In the genomic region with DNA sequence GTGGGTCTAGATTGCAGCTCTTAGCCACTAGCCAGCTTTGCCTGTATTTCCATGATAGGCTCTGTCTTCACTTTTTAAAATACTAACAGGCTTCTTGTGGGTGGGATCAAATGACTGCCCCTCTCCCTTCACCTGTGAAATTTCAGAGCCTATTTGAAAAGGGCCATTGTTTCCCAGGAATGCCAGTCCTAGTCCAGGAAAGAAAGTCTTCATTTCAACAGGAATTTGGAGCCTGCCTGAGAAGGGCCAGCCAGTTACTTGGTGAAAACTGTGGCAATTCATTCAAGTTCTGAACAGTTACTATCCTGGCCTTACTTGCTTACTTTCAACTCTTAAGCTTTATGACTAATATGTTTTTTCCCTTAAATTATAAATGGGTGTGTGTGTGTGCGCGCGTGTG, we compare ENCODE assay signal across 28 cellular contexts.
DNase-seq lines count a peak whose midpoint lies in the region; ATAC-seq and TF ChIP-seq lines count a peak whose summit lies in the region.
"Had no signal": no experiment of that assay in that cellular context is flagged by ENCODE, and none has a peak within 500 bp of the region (broad histone marks: within the 10 kb centered on the region; RNA-seq: fewer than 3 reads in every experiment).

No MANE protein-coding gene starts in this region.

- H3K27ac ChIP-seq in cardiac muscle cell (peak overlapping the region; percentile 3), right cardiac atrium (ENCODE audit: low read length) (no peak overlapping the region), neural progenitor cell (peak overlapping the region; percentile 81), GM23248 (no peak overlapping the region)
- H3K27ac ChIP-seq: foreskin keratinocyte, heart right ventricle, HL-60, left ventricle myocardium inferior, pancreas, sigmoid colon, SK-N-MC had no signal

- H3K36me3 Mint-ChIP-seq in neural progenitor cell: no peaks in the 10 kb centered on the region
- H3K36me3 Mint-ChIP-seq: CD4-positive, CD25-positive, alpha-beta regulatory T cell; mesothelial cell of epicardium; naive B cell; stimulated activated memory B cell treated with anti-CD40 and anti-IgM and Interleukin-4, amounts not matched to agents 10 μg/mL and 1 μg/mL and 100 μg/mL, for 72 hours had no signal

- in situ Hi-C loops in GM23248 (cut with MboI): loop anchor here (25.0 kb wide), 2 partner anchors 346 to 896 kb away; a partner anchor contains a TSS

- H3K4me3 Mint-ChIP-seq in neural progenitor cell: no peak overlapping the region
- H3K4me3 Mint-ChIP-seq: activated T-helper 1 cell treated with anti-CD3 and anti-CD28 coated beads, Interleukin-12 subunit alpha, Interleukin-12 subunit beta, Interleukin-2, Interleukin-4 antibody, amounts not matched to agents 30 ng/mL and 10 ng/mL and 1 ng/mL, durations not matched to agents 14 hours and 24 hours and 36 hours; CD4-positive, CD25-positive, alpha-beta regulatory T cell; mesothelial cell of epicardium; naive B cell; stimulated activated memory B cell treated with anti-CD40 and anti-IgM and Interleukin-4, amounts not matched to agents 10 μg/mL and 1 μg/mL and 100 μg/mL, for 72 hours had no signal

- no peak overlapping the region for H2AFZ ChIP-seq in neural progenitor cell (replicated peaks)
- no peak overlapping the region for H2AFZ ChIP-seq in GM23248

- peaks cover 16% of the 10 kb centered on the region for H3K4me1 Mint-ChIP-seq in neural progenitor cell
- H3K4me1 Mint-ChIP-seq: CD4-positive, CD25-positive, alpha-beta regulatory T cell; mesothelial cell of epicardium; naive B cell; stimulated activated memory B cell treated with anti-CD40 and anti-IgM and Interleukin-4, amounts not matched to agents 10 μg/mL and 1 μg/mL and 100 μg/mL, for 72 hours had no signal

- H4K20me1 ChIP-seq in neural progenitor cell (ENCODE audit: low read depth) (no peaks in the 10 kb centered on the region), GM23248 (ENCODE audit: insufficient read depth) (no peaks in the 10 kb centered on the region)

- no peaks in the 10 kb centered on the region for H3K9me3 ChIP-seq in cardiac muscle cell (ENCODE audit: low read depth)
- H3K9me3 ChIP-seq in right cardiac atrium (ENCODE audit: control insufficient read depth, low read length): no peaks in the 10 kb centered on the region
- H3K9me3 ChIP-seq in neural progenitor cell (ENCODE audit: low read depth): no peaks in the 10 kb centered on the region
- H3K9me3 ChIP-seq in GM23248 (ENCODE audit: low read depth): no peaks in the 10 kb centered on the region
- H3K9me3 ChIP-seq: heart right ventricle, left ventricle myocardium inferior, pancreas, sigmoid colon had no signal

- DNase-seq in cardiac muscle cell (ENCODE audit: low read depth in 1 of 2, low spot score in 1 of 2) (peak in 1 of 2 donors; percentile 2), right cardiac atrium (no peak), iPS DF 19.7 (ENCODE audit: low read depth, low spot score) (peak; percentile 54), neural progenitor cell (ENCODE audit: low spot score) (peak; percentile 82), GM23248 (no peak), NCI-H774 (lab: John Stamatoyannopoulos, UW) (no peak)
- DNase-seq: activated CD4-positive, alpha-beta T cell treated with anti-CD3 and anti-CD28 coated beads, Interleukin-2, amount 50 U/mL, for 4 hours; activated naive CD4-positive, alpha-beta T cell treated with anti-CD3 and anti-CD28 coated beads, Interleukin-2, amount 50 U/mL, for 16 hours; amygdala; CD4-positive, CD25-positive, alpha-beta regulatory T cell; foreskin keratinocyte; heart right ventricle; left ventricle myocardium inferior; naive B cell; NCI-H187; pancreas; sigmoid colon; stimulated activated CD4-positive, alpha-beta T cell treated with anti-CD3 and anti-CD28 coated beads, Interleukin-4, amount 100 ng/mL, for 4 hours; substantia nigra had no signal

- H3K9ac ChIP-seq in neural progenitor cell (no peak overlapping the region), GM23248 (no peak overlapping the region)

- peak overlapping the region; percentile 74 for H3K4me2 ChIP-seq in neural progenitor cell
- no peak overlapping the region for H3K4me2 ChIP-seq in GM23248 (ENCODE audit: unreplicated experiment)

- intact Hi-C loops in right cardiac atrium (cut with DNase I): no loop called here

- H3K4me1 ChIP-seq in cardiac muscle cell (ENCODE audit: low read depth): peaks cover 4% of the 10 kb centered on the region
- H3K4me1 ChIP-seq in right cardiac atrium (ENCODE audit: control insufficient read depth, insufficient read depth, low read length): no peaks in the 10 kb centered on the region
- peaks cover 39% of the 10 kb centered on the region for H3K4me1 ChIP-seq in neural progenitor cell
- H3K4me1 ChIP-seq in GM23248 (ENCODE audit: insufficient read depth): no peaks in the 10 kb centered on the region
- H3K4me1 ChIP-seq: foreskin keratinocyte, heart right ventricle, left ventricle myocardium inferior, pancreas, sigmoid colon had no signal

- H3F3A ChIP-seq in neural progenitor cell (ENCODE audit: low read depth): peaks cover 10% of the 10 kb centered on the region
- H3F3A ChIP-seq in GM23248 (ENCODE audit: insufficient read depth): no peaks in the 10 kb centered on the region

- H3K27ac Mint-ChIP-seq in neural progenitor cell: peak overlapping the region; percentile 4
- H3K27ac Mint-ChIP-seq: activated T-helper 1 cell treated with anti-CD3 and anti-CD28 coated beads, Interleukin-12 subunit alpha, Interleukin-12 subunit beta, Interleukin-2, Interleukin-4 antibody, amounts not matched to agents 30 ng/mL and 10 ng/mL and 1 ng/mL, durations not matched to agents 14 hours and 24 hours and 36 hours; CD4-positive, CD25-positive, alpha-beta regulatory T cell; mesothelial cell of epicardium; naive B cell; stimulated activated memory B cell treated with anti-CD40 and anti-IgM and Interleukin-4, amounts not matched to agents 10 μg/mL and 1 μg/mL and 100 μg/mL, for 72 hours had no signal

- H3K27me3 ChIP-seq in cardiac muscle cell (no peaks in the 10 kb centered on the region), right cardiac atrium (ENCODE audit: control insufficient read depth, insufficient read depth) (no peaks in the 10 kb centered on the region), neural progenitor cell (no peaks in the 10 kb centered on the region), GM23248 (replicated peaks; ENCODE audit: insufficient read depth) (0 out of 2 replicates have a peak, but pooled peaks cover 4% of the 10 kb centered on the region)
- H3K27me3 ChIP-seq: foreskin keratinocyte, pancreas, sigmoid colon had no signal

- TF ChIP-seq CTCF in cardiac muscle cell (IDR thresholded peaks at IDR 0.05; ENCODE audit: low read depth, low read length): no peak
- no peak for TF ChIP-seq CTCF in neural progenitor cell (IDR thresholded peaks at IDR 0.05)

- H3K79me2 ChIP-seq in neural progenitor cell (ENCODE audit: low read depth) (no peaks in the 10 kb centered on the region), GM23248 (ENCODE audit: insufficient read depth) (no peaks in the 10 kb centered on the region)

- no peaks in the 10 kb centered on the region for H3K9me2 ChIP-seq in GM23248 (ENCODE audit: insufficient read depth)

- H3K36me3 ChIP-seq in cardiac muscle cell: no peaks in the 10 kb centered on the region
- no peaks in the 10 kb centered on the region for H3K36me3 ChIP-seq in neural progenitor cell
- no peaks in the 10 kb centered on the region for H3K36me3 ChIP-seq in GM23248 (ENCODE audit: low read depth)
- H3K36me3 ChIP-seq: heart right ventricle, left ventricle myocardium inferior, pancreas, sigmoid colon had no signal

- H3K27me3 Mint-ChIP-seq in neural progenitor cell (ENCODE audit: insufficient read depth, low read depth): no peaks in the 10 kb centered on the region
- H3K27me3 Mint-ChIP-seq: CD4-positive, CD25-positive, alpha-beta regulatory T cell; naive B cell; stimulated activated memory B cell treated with anti-CD40 and anti-IgM and Interleukin-4, amounts not matched to agents 10 μg/mL and 1 μg/mL and 100 μg/mL, for 72 hours had no signal

- ATAC-seq in right cardiac atrium (no peak), HG02970 (IDR thresholded peaks at IDR 0.05; ENCODE audit: low FRiP score, unreplicated experiment) (no peak), HG02884 (IDR thresholded peaks at IDR 0.05; ENCODE audit: unreplicated experiment) (no peak)
- ATAC-seq: esophagus mucosa; foreskin keratinocyte; GM12878; heart right ventricle; pancreas; stimulated activated memory B cell treated with anti-CD40 and anti-IgM and Interleukin-4, amounts not matched to agents 10 μg/mL and 1 μg/mL and 100 μg/mL, for 72 hours had no signal

- 85% methylated on average over 3 of the region's 3 CpGs for WGBS in right cardiac atrium
- WGBS in GM23248 (ENCODE audit: low coverage in 1 of 2, low lambda C conversion rate in 2 of 2, missing lambda C conversion rate in 2 of 2), 2 experiments: 65 to 71% methylated on average over 3 of the region's 3 CpGs

- H3K9me3 Mint-ChIP-seq in neural progenitor cell: no peaks in the 10 kb centered on the region
- H3K9me3 Mint-ChIP-seq: activated T-helper 1 cell treated with anti-CD3 and anti-CD28 coated beads, Interleukin-12 subunit alpha, Interleukin-12 subunit beta, Interleukin-2, Interleukin-4 antibody, amounts not matched to agents 30 ng/mL and 10 ng/mL and 1 ng/mL, durations not matched to agents 14 hours and 24 hours and 36 hours; CD4-positive, CD25-positive, alpha-beta regulatory T cell; mesothelial cell of epicardium; naive B cell; stimulated activated memory B cell treated with anti-CD40 and anti-IgM and Interleukin-4, amounts not matched to agents 10 μg/mL and 1 μg/mL and 100 μg/mL, for 72 hours had no signal

- H3K4me3 ChIP-seq in cardiac muscle cell (no peak overlapping the region), right cardiac atrium (ENCODE audit: low read length) (no peak overlapping the region), neural progenitor cell (peak overlapping the region; percentile 18), GM23248 (no peak overlapping the region)
- H3K4me3 ChIP-seq: GM12878, heart right ventricle, left ventricle myocardium inferior, pancreas, sigmoid colon, SK-N-MC had no signal

Comparison
In these comparisons a context has a peak if more than half of its experiments do, and no peak if none do; other contexts are left out.
1. H3K27ac ChIP-seq: peak in cardiac muscle cell (single experiment) and neural progenitor cell (single experiment); none in right cardiac atrium (single experiment) and GM23248 (single experiment).
2. DNase-seq: peak in iPS DF 19.7 (single experiment) and neural progenitor cell (single experiment); none in right cardiac atrium (0 of 3), GM23248 (single experiment) and NCI-H774 (single experiment).